Comparison of ENCODE assay signal across 1 cellular context in genomic region chr12:47155457-47156166, GRCh38.
TF ChIP-seq lines count a peak whose summit lies in the region.

No MANE protein-coding gene starts in this region.

TF ChIP-seq in SK-N-SH, 30 proteins besides CTCF, POLR2A, EP300 and RAD21 (continued from another document):
- TF ChIP-seq SMC3 (IDR thresholded peaks at IDR 0.05; ENCODE audit: low read depth, low read length) = no peak
- no peak for TF ChIP-seq RFX5 (IDR thresholded peaks at IDR 0.05; ENCODE audit: low read length)
- TF ChIP-seq MEF2A (IDR thresholded peaks at IDR 0.05; ENCODE audit: borderline replicate concordance, low read depth) = no peak
- no peak for TF ChIP-seq MXI1 (IDR thresholded peaks at IDR 0.05; ENCODE audit: low read depth, low read length)
- TF ChIP-seq EZH2phosphoT487 (IDR thresholded peaks at IDR 0.05; ENCODE audit: borderline replicate concordance, low read depth) = no peak
- no peak for TF ChIP-seq TEAD4 (IDR thresholded peaks at IDR 0.05; ENCODE audit: borderline replicate concordance, insufficient read depth)
